ENCODE assay signal across 8 cellular contexts in genomic region chr2:63842149-63843061, GRCh38. TPM values are rescaled to one million over a fixed set of nuclear protein-coding genes. Genes with fewer than 3 reads are reported as not detected.
A peak's percentile ranks its signal among the peaks of the same experiment; 100 is the strongest.
DNase-seq lines count a peak whose midpoint lies in the region; ATAC-seq, FAIRE-seq and TF ChIP-seq lines count a peak whose summit lies in the region.

No MANE protein-coding gene starts in this region.

- peak overlapping the region; percentile 98 for H3K4me2 ChIP-seq in OCI-LY1 (ENCODE audit: low read length)

- peaks cover 57% of the 10 kb centered on the region for H3K79me2 ChIP-seq in OCI-LY1 (ENCODE audit: insufficient read depth, low read length)

- peaks cover 49% of the 10 kb centered on the region for H3K4me1 Mint-ChIP-seq in stimulated activated memory B cell treated with anti-CD40 and anti-IgM and Interleukin-4, amounts not matched to agents 10 μg/mL and 1 μg/mL and 100 μg/mL, for 72 hours

- H3K27ac ChIP-seq in OCI-LY1 (ENCODE audit: low read depth, low read length, poor library complexity, severe bottlenecking): peak overlapping the region; percentile 96

- H3K4me1 ChIP-seq in OCI-LY1 (ENCODE audit: insufficient read depth, low read length, severe bottlenecking): peaks cover 49% of the 10 kb centered on the region

- no peak for ATAC-seq in stimulated activated memory B cell treated with anti-CD40 and anti-IgM and Interleukin-4, amounts not matched to agents 10 μg/mL and 1 μg/mL and 100 μg/mL, for 72 hours

- no peak overlapping the region for H2AFZ ChIP-seq in OCI-LY1 (ENCODE audit: low read length)

- H3K27me3 ChIP-seq in OCI-LY1 (ENCODE audit: insufficient read depth, low read length): no peaks in the 10 kb centered on the region
- H3K27me3 ChIP-seq in bronchial epithelial cell (ENCODE audit: control insufficient read depth, insufficient read depth, low read length): no peaks in the 10 kb centered on the region
- no peaks in the 10 kb centered on the region for H3K27me3 ChIP-seq in kidney epithelial cell (ENCODE audit: control insufficient read depth, insufficient read depth, low read length)

- FAIRE-seq in bronchial epithelial cell (lab: Jason Lieb, UNC): no peak

- peak overlapping the region; percentile 97 for H3K4me3 ChIP-seq in AG09309 (ENCODE audit: control insufficient read depth, low read depth, low read length)
- peak overlapping the region; percentile 76 for H3K4me3 ChIP-seq in OCI-LY1 (ENCODE audit: low read depth, low read length, poor library complexity, severe bottlenecking)
- peak overlapping the region; percentile 58 for H3K4me3 ChIP-seq in bronchial epithelial cell (ENCODE audit: low read depth, low read length)
- H3K4me3 ChIP-seq in kidney epithelial cell (ENCODE audit: low read depth, low read length): peak overlapping the region; percentile 78

- TF ChIP-seq CTCF in AG09309 (IDR thresholded peaks at IDR 0.05; ENCODE audit: control insufficient read depth, insufficient read depth, low read depth, low read length, missing control alignments) (no peak), OCI-LY1 (IDR thresholded peaks at IDR 0.05; ENCODE audit: low read length) (no peak), bronchial epithelial cell (IDR thresholded peaks at IDR 0.05; ENCODE audit: insufficient read depth, low read length, severe bottlenecking) (no peak), kidney epithelial cell (IDR thresholded peaks at IDR 0.05; ENCODE audit: insufficient read depth, low read length, poor library complexity, severe bottlenecking) (no peak)

- H3K36me3 ChIP-seq in OCI-LY1 (ENCODE audit: insufficient read depth, low read length) (peaks cover 48% of the 10 kb centered on the region), bronchial epithelial cell (ENCODE audit: control insufficient read depth, insufficient read depth, low read length) (no peaks in the 10 kb centered on the region), kidney epithelial cell (ENCODE audit: control insufficient read depth, insufficient read depth, low read length) (no peaks in the 10 kb centered on the region)

- no peaks in the 10 kb centered on the region for H3F3A ChIP-seq in OCI-LY1 (ENCODE audit: insufficient read depth, low read length)

- H3K9me3 Mint-ChIP-seq in stimulated activated memory B cell treated with anti-CD40 and anti-IgM and Interleukin-4, amounts not matched to agents 10 μg/mL and 1 μg/mL and 100 μg/mL, for 72 hours: no peaks in the 10 kb centered on the region

- H3K4me3 Mint-ChIP-seq in stimulated activated memory B cell treated with anti-CD40 and anti-IgM and Interleukin-4, amounts not matched to agents 10 μg/mL and 1 μg/mL and 100 μg/mL, for 72 hours: peak overlapping the region; percentile 90

- H3K9me2 ChIP-seq in OCI-LY1 (ENCODE audit: low read depth, low read length): no peaks in the 10 kb centered on the region

- H3K27me3 Mint-ChIP-seq in stimulated activated memory B cell treated with anti-CD40 and anti-IgM and Interleukin-4, amounts not matched to agents 10 μg/mL and 1 μg/mL and 100 μg/mL, for 72 hours: no peaks in the 10 kb centered on the region

- H3K27ac Mint-ChIP-seq in stimulated activated memory B cell treated with anti-CD40 and anti-IgM and Interleukin-4, amounts not matched to agents 10 μg/mL and 1 μg/mL and 100 μg/mL, for 72 hours: peak overlapping the region; percentile 91

- H3K9ac ChIP-seq in OCI-LY1 (ENCODE audit: low read length): peak overlapping the region; percentile 87

- no peaks in the 10 kb centered on the region for H4K20me1 ChIP-seq in OCI-LY1 (ENCODE audit: insufficient read depth, low read length)

- H3K9me3 ChIP-seq in OCI-LY1 (ENCODE audit: low read length): peaks cover 14% of the 10 kb centered on the region

- peak; percentile 25 for DNase-seq in AG09309 (ENCODE audit: low read depth)
- DNase-seq in H4 (ENCODE audit: low spot score): peak; percentile 59
- peak; percentile 63 for DNase-seq in bronchial epithelial cell (ENCODE audit: low read depth)
- DNase-seq in kidney epithelial cell (ENCODE audit: low read depth): no peak
- no peak for DNase-seq in NCI-H774 (lab: John Stamatoyannopoulos, UW)
- no peak for DNase-seq in NCI-H1048 (lab: John Stamatoyannopoulos, UW)

- peaks cover 7% of the 10 kb centered on the region for H3K36me3 Mint-ChIP-seq in stimulated activated memory B cell treated with anti-CD40 and anti-IgM and Interleukin-4, amounts not matched to agents 10 μg/mL and 1 μg/mL and 100 μg/mL, for 72 hours

RNA-seq across cellular contexts. Expression of gene UGP2, which starts 0.7 kb away (rescaled TPM):
- 69.6 and 79.8 TPM in 2 replicates for total RNA-seq in H4 (2014; rRNA removed; shearing (Covaris generic))
- total RNA-seq in bronchial epithelial cell: 114 and 127 TPM in 2 replicates
- total RNA-seq in kidney epithelial cell: 69.9 and 72.6 TPM in 2 replicates

Comparison
In these comparisons a context has a peak if more than half of its experiments do, and no peak if none do; other contexts are left out.
1. DNase-seq: peak in AG09309 (single experiment), H4 (single experiment) and bronchial epithelial cell (single experiment); none in kidney epithelial cell (single experiment), NCI-H774 (single experiment) and NCI-H1048 (single experiment).
2. Peak in every context shown above with its lines, with median percentiles within 50 percentile points of each other: H3K4me3 ChIP-seq.